ENCODE assay signal across 1 cellular context in genomic region chr9:94990897-94991561, GRCh38.
A peak's percentile ranks its signal among the peaks of the same experiment; 100 is the strongest.
TF ChIP-seq lines count a peak whose summit lies in the region.

No MANE protein-coding gene starts in this region.

TF ChIP-seq in HepG2, 621 proteins besides CTCF, POLR2A, EP300 and RAD21 (continued from another document and continues in another):
- TF ChIP-seq ZNF276 (CRISPR knock-in tag; IDR thresholded peaks at IDR 0.05; ENCODE audit: low read depth) = no peak
- TF ChIP-seq MYC (CRISPR knock-in tag; IDR thresholded peaks at IDR 0.05; ENCODE audit: borderline replicate concordance) = peak; percentile 48; the same call in 1 of the 2 replicates
- TF ChIP-seq ZNF205 (CRISPR knock-in tag; IDR thresholded peaks at IDR 0.05) = no peak
- 0 out of 2 replicates have a peak, but pooled peaks have one; percentile 20 for TF ChIP-seq SMAD3 (CRISPR knock-in tag; IDR thresholded peaks at IDR 0.05)
- TF ChIP-seq ZFAT (CRISPR knock-in tag; conservative IDR thresholded peaks at IDR 0.05) = no peak
- peak; percentile 65; the same call in 1 of the 2 replicates for TF ChIP-seq HNF1A (IDR thresholded peaks at IDR 0.05; ENCODE audit: low read depth)
- TF ChIP-seq HNF1A (CRISPR knock-in tag; IDR thresholded peaks at IDR 0.05; ENCODE audit: borderline replicate concordance) = peak; percentile 47; the same call in 1 of the 2 replicates
- TF ChIP-seq XRCC5 (optimal IDR thresholded peaks at IDR 0.05; ENCODE audit: low read length) = no peak
- TF ChIP-seq ZNF12 (CRISPR knock-in tag; IDR thresholded peaks at IDR 0.05) = peak; percentile 30; the same call in 1 of the 2 replicates
- no peak for TF ChIP-seq TOPORS (CRISPR knock-in tag; IDR thresholded peaks at IDR 0.05)
- TF ChIP-seq ZNF709 (CRISPR knock-in tag; IDR thresholded peaks at IDR 0.05) = no peak
- no peak for TF ChIP-seq GMEB1 (CRISPR knock-in tag; IDR thresholded peaks at IDR 0.05; ENCODE audit: borderline replicate concordance)
- no peak for TF ChIP-seq ARID2 (CRISPR knock-in tag; IDR thresholded peaks at IDR 0.05; ENCODE audit: borderline replicate concordance)
- TF ChIP-seq FOXA1 (IDR thresholded peaks at IDR 0.05) = no peak
- 0 out of 2 replicates have a peak, but pooled peaks have one; percentile 22 for TF ChIP-seq FOXA1 (CRISPR knock-in tag; IDR thresholded peaks at IDR 0.05)
- no peak for TF ChIP-seq PAF1 (CRISPR knock-in tag; IDR thresholded peaks at IDR 0.05)
- TF ChIP-seq SNAPC5 (CRISPR knock-in tag; IDR thresholded peaks at IDR 0.05; ENCODE audit: borderline replicate concordance) = no peak
- TF ChIP-seq ZNF652 (CRISPR knock-in tag; IDR thresholded peaks at IDR 0.05; ENCODE audit: borderline replicate concordance, low read depth) = no peak
- no peak for TF ChIP-seq NR3C1 (CRISPR knock-in tag; IDR thresholded peaks at IDR 0.05)
- 0 out of 2 replicates have a peak, but pooled peaks have one; percentile 23 for TF ChIP-seq HOXA3 (CRISPR knock-in tag; IDR thresholded peaks at IDR 0.05)
- TF ChIP-seq ZNF263 (CRISPR knock-in tag; IDR thresholded peaks at IDR 0.05) = no peak
- TF ChIP-seq ZUFSP (CRISPR knock-in tag; IDR thresholded peaks at IDR 0.05; ENCODE audit: borderline replicate concordance) = no peak
- TF ChIP-seq SPEN (CRISPR knock-in tag; IDR thresholded peaks at IDR 0.05; ENCODE audit: low read depth) = no peak
- no peak for TF ChIP-seq WIZ (CRISPR knock-in tag; IDR thresholded peaks at IDR 0.05)
- 0 out of 2 replicates have a peak, but pooled peaks have one; percentile 30 for TF ChIP-seq NR2F2 (IDR thresholded peaks at IDR 0.05; ENCODE audit: borderline replicate concordance, low read depth)
- no peak for TF ChIP-seq HOXA5 (CRISPR knock-in tag; IDR thresholded peaks at IDR 0.05)
- no peak for TF ChIP-seq ARID3A (IDR thresholded peaks at IDR 0.05; ENCODE audit: low read depth, low read length)
- TF ChIP-seq ETV6 (CRISPR knock-in tag; conservative IDR thresholded peaks at IDR 0.05) = no peak
- no peak for TF ChIP-seq REST (IDR thresholded peaks at IDR 0.05; ENCODE audit: borderline replicate concordance in 1 of 2, low read depth in 1 of 2, low read length in 2 of 2)
- no peak for TF ChIP-seq ZNF468 (CRISPR knock-in tag; IDR thresholded peaks at IDR 0.05)
- no peak for TF ChIP-seq SRF (IDR thresholded peaks at IDR 0.05; ENCODE audit: low read depth, low read length)
- no peak for TF ChIP-seq SIX1 (CRISPR knock-in tag; IDR thresholded peaks at IDR 0.05; ENCODE audit: borderline replicate concordance)
- TF ChIP-seq ZNF644 (CRISPR knock-in tag; IDR thresholded peaks at IDR 0.05; ENCODE audit: low read depth) = 0 out of 2 replicates have a peak, but pooled peaks have one; percentile 24
- peak; percentile 93 for TF ChIP-seq CEBPB (IDR thresholded peaks at IDR 0.05; ENCODE audit: borderline replicate concordance, low read depth, low read length)
- TF ChIP-seq THAP7 (CRISPR knock-in tag; IDR thresholded peaks at IDR 0.05) = no peak
- TF ChIP-seq ZNF362 (CRISPR knock-in tag; IDR thresholded peaks at IDR 0.05; ENCODE audit: borderline replicate concordance) = peak; percentile 48; the same call in 1 of the 2 replicates
- no peak for TF ChIP-seq ZNF569 (CRISPR knock-in tag; IDR thresholded peaks at IDR 0.05; ENCODE audit: borderline replicate concordance)
- no peak for TF ChIP-seq PRDM10 (CRISPR knock-in tag; IDR thresholded peaks at IDR 0.05; ENCODE audit: low read depth)
- no peak for TF ChIP-seq KLF16 (CRISPR knock-in tag; IDR thresholded peaks at IDR 0.05)
